Comparison of ENCODE assay signal across 1 cellular context in the genomic region with DNA sequence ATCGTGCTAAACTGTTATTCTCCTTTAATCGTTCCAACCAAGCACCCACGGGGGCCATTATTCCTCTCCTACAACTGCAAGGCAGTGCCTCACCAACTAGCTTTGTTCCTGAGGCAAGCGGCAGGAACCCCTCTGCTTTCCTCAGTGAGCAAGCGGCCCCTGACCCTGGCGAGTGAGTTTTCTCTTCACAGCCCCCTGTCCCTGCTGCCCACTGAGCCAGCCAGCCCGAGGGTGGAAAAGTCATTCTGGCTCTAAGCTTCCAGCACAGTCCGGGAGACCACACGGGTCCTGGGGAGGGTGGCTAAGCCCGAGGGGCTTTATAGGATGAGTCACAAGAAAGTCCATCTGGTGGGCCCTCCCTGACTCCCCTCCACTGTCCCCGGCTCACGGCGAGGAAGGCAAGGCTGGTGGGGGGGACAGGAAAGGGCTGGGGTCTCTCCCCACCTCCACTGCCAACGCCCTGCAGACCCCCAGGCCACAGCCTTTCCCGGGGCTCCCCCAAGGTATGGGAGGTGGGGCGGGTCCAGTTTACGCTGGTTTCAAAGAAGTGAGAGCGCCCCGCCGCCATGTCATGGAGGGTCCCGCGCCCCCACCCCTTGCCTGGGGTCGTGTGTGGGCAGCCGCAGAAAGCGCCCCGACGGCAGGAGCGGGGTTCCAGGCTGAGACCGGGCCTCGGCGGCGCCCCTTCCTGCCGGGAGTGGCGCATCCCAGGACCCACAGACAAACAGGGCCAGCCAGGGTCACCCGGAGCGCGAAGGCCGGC.
TF ChIP-seq lines count a peak whose summit lies in the region.

No MANE protein-coding gene starts in this region.

TF ChIP-seq in K562, 482 proteins besides CTCF, POLR2A, EP300 and RAD21 (continued from another document):
- TF ChIP-seq NR2C1 (IDR thresholded peaks at IDR 0.05) (no peak), NR2C1 (tag; IDR thresholded peaks at IDR 0.05) (no peak), TAF1 (IDR thresholded peaks at IDR 0.05; ENCODE audit: control insufficient read depth, extremely low read depth, insufficient read depth, low read length, severe bottlenecking) (no peak), PTTG1 (tag; IDR thresholded peaks at IDR 0.05; ENCODE audit: low read depth) (no peak), HMGXB4 (CRISPR knock-in tag; IDR thresholded peaks at IDR 0.05) (peak; percentile 28; the same call in 1 of the 2 replicates), ZNF717 (CRISPR knock-in tag; IDR thresholded peaks at IDR 0.05) (no peak)
- TF ChIP-seq, protein P1, sequence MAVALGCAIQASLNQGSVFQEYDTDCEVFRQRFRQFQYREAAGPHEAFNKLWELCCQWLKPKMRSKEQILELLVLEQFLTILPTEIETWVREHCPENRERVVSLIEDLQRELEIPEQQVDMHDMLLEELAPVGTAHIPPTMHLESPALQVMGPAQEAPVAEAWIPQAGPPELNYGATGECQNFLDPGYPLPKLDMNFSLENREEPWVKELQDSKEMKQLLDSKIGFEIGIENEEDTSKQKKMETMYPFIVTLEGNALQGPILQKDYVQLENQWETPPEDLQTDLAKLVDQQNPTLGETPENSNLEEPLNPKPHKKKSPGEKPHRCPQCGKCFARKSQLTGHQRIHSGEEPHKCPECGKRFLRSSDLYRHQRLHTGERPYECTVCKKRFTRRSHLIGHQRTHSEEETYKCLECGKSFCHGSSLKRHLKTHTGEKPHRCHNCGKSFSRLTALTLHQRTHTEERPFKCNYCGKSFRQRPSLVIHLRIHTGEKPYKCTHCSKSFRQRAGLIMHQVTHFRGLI (CRISPR knock-in tag; IDR thresholded peaks at IDR 0.05) = no peak
- TF ChIP-seq, protein P2, sequence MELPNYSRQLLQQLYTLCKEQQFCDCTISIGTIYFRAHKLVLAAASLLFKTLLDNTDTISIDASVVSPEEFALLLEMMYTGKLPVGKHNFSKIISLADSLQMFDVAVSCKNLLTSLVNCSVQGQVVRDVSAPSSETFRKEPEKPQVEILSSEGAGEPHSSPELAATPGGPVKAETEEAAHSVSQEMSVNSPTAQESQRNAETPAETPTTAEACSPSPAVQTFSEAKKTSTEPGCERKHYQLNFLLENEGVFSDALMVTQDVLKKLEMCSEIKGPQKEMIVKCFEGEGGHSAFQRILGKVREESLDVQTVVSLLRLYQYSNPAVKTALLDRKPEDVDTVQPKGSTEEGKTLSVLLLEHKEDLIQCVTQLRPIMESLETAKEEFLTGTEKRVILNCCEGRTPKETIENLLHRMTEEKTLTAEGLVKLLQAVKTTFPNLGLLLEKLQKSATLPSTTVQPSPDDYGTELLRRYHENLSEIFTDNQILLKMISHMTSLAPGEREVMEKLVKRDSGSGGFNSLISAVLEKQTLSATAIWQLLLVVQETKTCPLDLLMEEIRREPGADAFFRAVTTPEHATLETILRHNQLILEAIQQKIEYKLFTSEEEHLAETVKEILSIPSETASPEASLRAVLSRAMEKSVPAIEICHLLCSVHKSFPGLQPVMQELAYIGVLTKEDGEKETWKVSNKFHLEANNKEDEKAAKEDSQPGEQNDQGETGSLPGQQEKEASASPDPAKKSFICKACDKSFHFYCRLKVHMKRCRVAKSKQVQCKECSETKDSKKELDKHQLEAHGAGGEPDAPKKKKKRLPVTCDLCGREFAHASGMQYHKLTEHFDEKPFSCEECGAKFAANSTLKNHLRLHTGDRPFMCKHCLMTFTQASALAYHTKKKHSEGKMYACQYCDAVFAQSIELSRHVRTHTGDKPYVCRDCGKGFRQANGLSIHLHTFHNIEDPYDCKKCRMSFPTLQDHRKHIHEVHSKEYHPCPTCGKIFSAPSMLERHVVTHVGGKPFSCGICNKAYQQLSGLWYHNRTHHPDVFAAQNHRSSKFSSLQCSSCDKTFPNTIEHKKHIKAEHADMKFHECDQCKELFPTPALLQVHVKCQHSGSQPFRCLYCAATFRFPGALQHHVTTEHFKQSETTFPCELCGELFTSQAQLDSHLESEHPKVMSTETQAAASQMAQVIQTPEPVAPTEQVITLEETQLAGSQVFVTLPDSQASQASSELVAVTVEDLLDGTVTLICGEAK (IDR thresholded peaks at IDR 0.05) = 0 out of 2 replicates have a peak, but pooled peaks have one; percentile 15
- TF ChIP-seq, protein P2 (CRISPR knock-in tag; IDR thresholded peaks at IDR 0.05) = no peak
- TF ChIP-seq, protein P3, sequence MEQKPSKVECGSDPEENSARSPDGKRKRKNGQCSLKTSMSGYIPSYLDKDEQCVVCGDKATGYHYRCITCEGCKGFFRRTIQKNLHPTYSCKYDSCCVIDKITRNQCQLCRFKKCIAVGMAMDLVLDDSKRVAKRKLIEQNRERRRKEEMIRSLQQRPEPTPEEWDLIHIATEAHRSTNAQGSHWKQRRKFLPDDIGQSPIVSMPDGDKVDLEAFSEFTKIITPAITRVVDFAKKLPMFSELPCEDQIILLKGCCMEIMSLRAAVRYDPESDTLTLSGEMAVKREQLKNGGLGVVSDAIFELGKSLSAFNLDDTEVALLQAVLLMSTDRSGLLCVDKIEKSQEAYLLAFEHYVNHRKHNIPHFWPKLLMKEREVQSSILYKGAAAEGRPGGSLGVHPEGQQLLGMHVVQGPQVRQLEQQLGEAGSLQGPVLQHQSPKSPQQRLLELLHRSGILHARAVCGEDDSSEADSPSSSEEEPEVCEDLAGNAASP (IDR thresholded peaks at IDR 0.05) = no peak
